In genomic region chr2:219405451-219405850, GRCh38 we compare ENCODE assay signal across 11 cellular contexts. TPM values are rescaled to one million over a fixed set of nuclear protein-coding genes. Genes with fewer than 3 reads are reported as not detected.
DNase-seq lines count a peak whose midpoint lies in the region; ATAC-seq and TF ChIP-seq lines count a peak whose summit lies in the region.
"Had no signal": no experiment of that assay in that cellular context is flagged by ENCODE, and none has a peak within 500 bp of the region (broad histone marks: within the 10 kb centered on the region; RNA-seq: fewer than 3 reads in every experiment).

No MANE protein-coding gene starts in this region.

- 80 to 89% methylated on average over 4 to 9 of the region's 9 CpGs for WGBS in endodermal cell (ENCODE audit: insufficient coverage in 1 of 2, insufficient read length in 1 of 2), 2 experiments
- WGBS in sigmoid colon, 2 donors, result 57 to 77% methylated on average over 9 of the region's 9 CpGs

- H3K27ac ChIP-seq in endodermal cell (ENCODE audit: low read depth, low read length) (no peak overlapping the region), sigmoid colon (peak overlapping the region; percentile 88 to 99 (median 96)), foreskin keratinocyte (no peak overlapping the region)
- H3K27ac ChIP-seq: pancreas had no signal

- TF ChIP-seq EP300 in sigmoid colon (IDR thresholded peaks at IDR 0.05), result no peak

- H3K36me3 ChIP-seq in H7 (replicated peaks; ENCODE audit: control insufficient read depth, insufficient read depth, low read length) (no peaks in the 10 kb centered on the region), endodermal cell (ENCODE audit: control insufficient read depth, insufficient read depth, low read length) (no peaks in the 10 kb centered on the region), kidney epithelial cell (ENCODE audit: control insufficient read depth, insufficient read depth, low read length) (no peaks in the 10 kb centered on the region), sigmoid colon (no peaks in the 10 kb centered on the region)
- H3K36me3 ChIP-seq: pancreas had no signal

- H3K4me3 Mint-ChIP-seq in endodermal cell, result no peak overlapping the region

- no peaks in the 10 kb centered on the region for H3K9me3 Mint-ChIP-seq in endodermal cell

- H3K4me3 ChIP-seq in H7 (ENCODE audit: insufficient read depth, low read depth, low read length), result no peak overlapping the region
- no peak overlapping the region for H3K4me3 ChIP-seq in endodermal cell (ENCODE audit: low read length)
- no peak overlapping the region for H3K4me3 ChIP-seq in kidney epithelial cell (ENCODE audit: low read depth, low read length)
- H3K4me3 ChIP-seq in sigmoid colon, result peak overlapping the region in 2 of 4 donors; percentile 8 to 28
- H3K4me3 ChIP-seq: pancreas had no signal

- ATAC-seq in foreskin keratinocyte, result no peak
- ATAC-seq: pancreas had no signal

- TF ChIP-seq POLR2A in sigmoid colon (IDR thresholded peaks at IDR 0.05), result no peak

- TF ChIP-seq CTCF in endodermal cell (conservative IDR thresholded peaks at IDR 0.05) (peak; percentile 53), kidney epithelial cell (IDR thresholded peaks at IDR 0.05; ENCODE audit: insufficient read depth, low read length, poor library complexity, severe bottlenecking) (peak; percentile 6), sigmoid colon (IDR thresholded peaks at IDR 0.05) (peak in 3 of 4 experiments; percentile 16 to 45 (median 44)), foreskin keratinocyte (conservative IDR thresholded peaks at IDR 0.05) (no peak)

- H3K9me3 ChIP-seq in endodermal cell (ENCODE audit: control insufficient read depth, low read length) (no peaks in the 10 kb centered on the region), sigmoid colon (no peaks in the 10 kb centered on the region)
- H3K9me3 ChIP-seq: pancreas had no signal

- H3K27me3 Mint-ChIP-seq in endodermal cell (ENCODE audit: insufficient read depth), result peaks cover 9% of the 10 kb centered on the region

- intact Hi-C loops in sigmoid colon (cut with DNase I), result loop anchor here (2.0 to 5.0 kb wide), 2 partner anchors 47 to 117 kb away; no protein-coding TSS in a partner anchor

- H3K36me3 Mint-ChIP-seq in endodermal cell (ENCODE audit: low read depth), result no peaks in the 10 kb centered on the region

- DNase-seq in H7 (peak; percentile 83), endodermal cell (peak; percentile 85), kidney epithelial cell (ENCODE audit: low read depth) (no peak), sigmoid colon (peak; percentile 95), H4 (ENCODE audit: low spot score) (no peak), foreskin keratinocyte (no peak), T-helper 1 cell (no peak), kidney glomerular epithelial cell (lab: John Stamatoyannopoulos, UW) (no peak)
- DNase-seq: NCI-H2171 treated with DMSO at 0.1 percent for 48 hours, pancreas had no signal

- H3K4me1 ChIP-seq in endodermal cell (ENCODE audit: control insufficient read depth, insufficient read depth, low read length), result peaks cover 18% of the 10 kb centered on the region
- H3K4me1 ChIP-seq in sigmoid colon, result peaks cover 0 to 78% (median 60%) of the 10 kb centered on the region in 4 donors
- H3K4me1 ChIP-seq in foreskin keratinocyte, result no peaks in the 10 kb centered on the region
- H3K4me1 ChIP-seq: pancreas had no signal

- H3K27ac Mint-ChIP-seq in endodermal cell, result no peak overlapping the region

- peaks cover 19% of the 10 kb centered on the region for H3K4me1 Mint-ChIP-seq in endodermal cell

- H3K9ac ChIP-seq in endodermal cell (ENCODE audit: extremely low read depth, low read length, poor library complexity, severe bottlenecking), result no peak overlapping the region

- H3K27me3 ChIP-seq in H7 (ENCODE audit: control insufficient read depth, insufficient read depth, low read length), result no peaks in the 10 kb centered on the region
- no peaks in the 10 kb centered on the region for H3K27me3 ChIP-seq in endodermal cell (ENCODE audit: control insufficient read depth, insufficient read depth, low read length, poor library complexity, severe bottlenecking)
- peaks cover 6% of the 10 kb centered on the region for H3K27me3 ChIP-seq in kidney epithelial cell (ENCODE audit: control insufficient read depth, insufficient read depth, low read length)
- H3K27me3 ChIP-seq in sigmoid colon, result no peaks in the 10 kb centered on the region
- H3K27me3 ChIP-seq in foreskin keratinocyte, result peaks cover 5% of the 10 kb centered on the region
- H3K27me3 ChIP-seq: pancreas had no signal

RNA-seq across cellular contexts. Expression of gene DES, which starts 12.7 kb away (rescaled TPM):
- total RNA-seq in H7 (2014; rRNA removed; shearing (Covaris generic)), result 14.7 and 18.8 TPM in 2 replicates
- total RNA-seq in endodermal cell (1 to 10 TPM; 1.1 to 3.5 TPM), kidney epithelial cell (0.55 and 0.79 TPM in 2 replicates), sigmoid colon (over 10,000 TPM in 3 of 4 donors, 1,000 to 10,000 TPM in 1; 7,366 to 30,562 (median 13,340) TPM), foreskin keratinocyte (not detected in 2 replicates)
- polyA plus RNA-seq in endodermal cell (2013, experiment 1 of 2), result 0.96 TPM
- polyA plus RNA-seq in endodermal cell (2013, experiment 2 of 2), result 0.99 TPM
- polyA plus RNA-seq in sigmoid colon (100 to 1,000 TPM in 2 of 3 donors, 10 to 100 TPM in 1; 35.1 to 264 (median 162) TPM), foreskin keratinocyte (0.03 TPM in 1 of 2 replicates, not detected in the other)
- 0.68 and 1.2 TPM in 2 replicates for total RNA-seq in H4 (2014; rRNA removed; shearing (Covaris generic))
- total RNA-seq: glomerular endothelial cell had no signal

RNA-seq across cellular contexts. Expression of gene DNPEP, which starts 17.7 kb away (rescaled TPM):
- total RNA-seq in H7 (2014; rRNA removed; shearing (Covaris generic)), result 44.8 and 55.5 TPM in 2 replicates
- total RNA-seq in endodermal cell, result 10 to 100 TPM; 54.6 to 76.1 TPM
- 48.9 TPM for polyA plus RNA-seq in endodermal cell (2013, experiment 1 of 2)
- 41.6 TPM for polyA plus RNA-seq in endodermal cell (2013, experiment 2 of 2)
- total RNA-seq in kidney epithelial cell, result 50.2 and 62.7 TPM in 2 replicates
- total RNA-seq in sigmoid colon, result 10 to 100 TPM; 43.2 to 62.8 (median 53.1) TPM
- polyA plus RNA-seq in sigmoid colon, result 100 to 1,000 TPM; 108 to 137 (median 132) TPM
- total RNA-seq in H4 (2014; rRNA removed; shearing (Covaris generic)), result 79.9 and 87.7 TPM in 2 replicates
- total RNA-seq in foreskin keratinocyte, result 59.9 and 64.0 TPM in 2 replicates
- 55.2 and 59.0 TPM in 2 replicates for polyA plus RNA-seq in foreskin keratinocyte

RNA-seq across cellular contexts. Expression of gene SPEG, which starts 29.2 kb away (rescaled TPM):
- 25.3 and 27.4 TPM in 2 replicates for total RNA-seq in H7 (2014; rRNA removed; shearing (Covaris generic))
- total RNA-seq in endodermal cell (10 to 100 TPM; 23.1 to 29.8 TPM), kidney epithelial cell (6.5 and 9.9 TPM in 2 replicates), sigmoid colon (100 to 1,000 TPM; 123 to 321 (median 194) TPM), foreskin keratinocyte (24.9 and 32.6 TPM in 2 replicates)
- 42.6 TPM for polyA plus RNA-seq in endodermal cell (2013, experiment 1 of 2)
- polyA plus RNA-seq in endodermal cell (2013, experiment 2 of 2), result 38.8 TPM
- polyA plus RNA-seq in sigmoid colon (10 to 100 TPM in 2 of 3 donors, 1 to 10 TPM in 1; 6.0 to 25.4 (median 13.4) TPM), foreskin keratinocyte (27.4 and 28.7 TPM in 2 replicates)
- 2.5 and 3.7 TPM in 2 replicates for total RNA-seq in H4 (2014; rRNA removed; shearing (Covaris generic))

Comparison
In these comparisons a context has a peak if more than half of its experiments do, and no peak if none do; other contexts are left out.
1. DNase-seq: peak in H7 (single experiment), endodermal cell (single experiment) and sigmoid colon (single experiment); none in kidney epithelial cell (single experiment), H4 (single experiment), foreskin keratinocyte (0 of 2), T-helper 1 cell (0 of 5) and kidney glomerular epithelial cell (single experiment).
2. H3K27ac ChIP-seq: peak in sigmoid colon (4 of 4); none in endodermal cell (single experiment) and foreskin keratinocyte (single experiment).
3. RNA of gene DES, which starts 12.7 kb away (total RNA-seq): 7,366 to 30,562 TPM in sigmoid colon; 14.7 to 18.8 TPM in H7, 1.1 to 3.5 TPM in endodermal cell, 0.68 to 1.2 TPM in H4, 0.55 to 0.79 TPM in kidney epithelial cell and not detected in foreskin keratinocyte; every median in the first group is over 100 times any median in the second.